9 cellular contexts compared by ENCODE assay signal in genomic region chr10:5944389-5945202, GRCh38. TPM values are rescaled to one million over a fixed set of nuclear protein-coding genes. Genes with fewer than 3 reads are reported as not detected.
DNase-seq lines count a peak whose midpoint lies in the region; ATAC-seq and TF ChIP-seq lines count a peak whose summit lies in the region.
"Had no signal": no experiment of that assay in that cellular context is flagged by ENCODE, and none has a peak within 500 bp of the region (broad histone marks: within the 10 kb centered on the region; RNA-seq: fewer than 3 reads in every experiment).

No MANE protein-coding gene starts in this region.

- CTCF ChIA-PET in MCF 10A (lab: Yijun Ruan, JAX) (interaction anchor here (0.6 to 1.6 kb wide), 5 partner anchors 32 to 500 kb away, joined by 3 to 5 read pairs (median 4); partner anchors contain the start of gene IL15RA), A673 (lab: Charles Lee) (no interaction called here)

- intact Hi-C loops in MCF 10A (cut with micrococcal nuclease) (no loop called here), A673 (cut with micrococcal nuclease; ENCODE audit: unreplicated experiment) (loop anchor here (5.0 kb wide), 2 partner anchors 68 to 143 kb away; partner anchors contain the start of gene RBM17)

- BruUV-seq in MCF 10A (replicated peaks; lab: Mats Ljungman, UMichigan) = TSS peak; percentile 95
- no TSS peak for BruUV-seq in A673 (replicated peaks; lab: Mats Ljungman, UMichigan)

- H3K27me3 Mint-ChIP-seq in MCF 10A (ENCODE audit: insufficient read depth, unreplicated experiment) = no peaks in the 10 kb centered on the region
- H3K27me3 Mint-ChIP-seq in activated T-cell treated with anti-CD3 and anti-CD28 coated beads, Interleukin-2, amount 50 U/mL, for 72 hours (ENCODE audit: low read depth) = no peaks in the 10 kb centered on the region
- H3K27me3 Mint-ChIP-seq: IgD-negative memory B cell had no signal

- no peaks in the 10 kb centered on the region for H3K27me3 ChIP-seq in A673 (replicated peaks; ENCODE audit: insufficient read depth, low read depth, low read length, poor library complexity)

- H3K36me3 ChIP-seq in A673 (ENCODE audit: insufficient read depth, low read length, poor library complexity, severe bottlenecking) = no peaks in the 10 kb centered on the region

- H3K4me3 ChIP-seq in A673 (ENCODE audit: low read depth, low read length, poor library complexity, severe bottlenecking) = no peak overlapping the region

- peak; percentile 97 for DNase-seq in HT1080 (ENCODE audit: low read depth)
- peak; percentile 99 for DNase-seq in MCF 10A (ENCODE audit: unreplicated experiment)
- DNase-seq in kidney glomerular epithelial cell (lab: John Stamatoyannopoulos, UW) = peak; percentile 95
- DNase-seq in A673 (ENCODE audit: low spot score) = no peak
- no peak for DNase-seq in activated T-cell treated with anti-CD3 and anti-CD28 coated beads, Interleukin-2, amount 50 U/mL, for 72 hours

- H3K9me3 Mint-ChIP-seq in MCF 10A (ENCODE audit: unreplicated experiment) = no peaks in the 10 kb centered on the region
- no peaks in the 10 kb centered on the region for H3K9me3 Mint-ChIP-seq in activated T-cell treated with anti-CD3 and anti-CD28 coated beads, Interleukin-2, amount 50 U/mL, for 72 hours
- H3K9me3 Mint-ChIP-seq: IgD-negative memory B cell had no signal

- peak overlapping the region; percentile 72 for H3K4me3 Mint-ChIP-seq in MCF 10A (ENCODE audit: unreplicated experiment)
- no peak overlapping the region for H3K4me3 Mint-ChIP-seq in activated T-cell treated with anti-CD3 and anti-CD28 coated beads, Interleukin-2, amount 50 U/mL, for 72 hours

- POLR2A ChIA-PET in MCF 10A (lab: Yijun Ruan, JAX) (interaction anchor here (0.5 to 3.6 kb wide), 19 partner anchors 10 to 932 kb away, joined by 3 to 33 read pairs (median 4); partner anchors contain the start of genes ANKRD16, FBH1, GDI2 and IL15RA), A673 (lab: Charles Lee; ENCODE audit: low non-redundant PET) (no interaction called here)

- H3K27ac ChIP-seq in temporal lobe (ENCODE audit: low read depth, low read length) (peak overlapping the region; percentile 28), A673 (ENCODE audit: low read depth, low read length, poor library complexity, severe bottlenecking) (no peak overlapping the region)

- H3K4me1 ChIP-seq in A673 (ENCODE audit: insufficient read depth, low read length, poor library complexity, severe bottlenecking) = no peaks in the 10 kb centered on the region

- no peaks in the 10 kb centered on the region for H3K9me3 ChIP-seq in A673 (ENCODE audit: low read depth, low read length, poor library complexity, severe bottlenecking)

- no peaks in the 10 kb centered on the region for H3K36me3 Mint-ChIP-seq in MCF 10A (ENCODE audit: insufficient read depth, unreplicated experiment)
- H3K36me3 Mint-ChIP-seq in activated T-cell treated with anti-CD3 and anti-CD28 coated beads, Interleukin-2, amount 50 U/mL, for 72 hours (ENCODE audit: insufficient read depth in 2 of 2) = no peaks in the 10 kb centered on the region

- H3K27ac Mint-ChIP-seq in MCF 10A (ENCODE audit: low read depth, unreplicated experiment) = peak overlapping the region; percentile 86
- no peak overlapping the region for H3K27ac Mint-ChIP-seq in activated T-cell treated with anti-CD3 and anti-CD28 coated beads, Interleukin-2, amount 50 U/mL, for 72 hours

- TF ChIP-seq CTCF in MCF 10A (IDR thresholded peaks at IDR 0.05; ENCODE audit: unreplicated experiment) (no peak), A673 (conservative IDR thresholded peaks at IDR 0.05; ENCODE audit: low read depth, low read length) (no peak)

- ATAC-seq in GM18868 (IDR thresholded peaks at IDR 0.05; ENCODE audit: unreplicated experiment) (no peak), HG02840 (IDR thresholded peaks at IDR 0.05; ENCODE audit: low FRiP score, unreplicated experiment) (no peak)
- no peak for ATAC-seq in activated T-cell treated with anti-CD3 and anti-CD28 coated beads, Interleukin-2, amount 50 U/mL, for 72 hours (replicated peaks in 1 of 2)

- peaks cover 36% of the 10 kb centered on the region for H3K4me1 Mint-ChIP-seq in MCF 10A (ENCODE audit: insufficient read depth, unreplicated experiment)
- H3K4me1 Mint-ChIP-seq in activated T-cell treated with anti-CD3 and anti-CD28 coated beads, Interleukin-2, amount 50 U/mL, for 72 hours (ENCODE audit: low read depth) = peaks cover 14% of the 10 kb centered on the region

RNA-seq across cellular contexts. Expression of gene IL15RA, which starts 32.7 kb away (rescaled TPM):
- total RNA-seq in HT1080 (2014; rRNA removed; shearing (Covaris generic)) = 14.3 and 22.9 TPM in 2 replicates
- 12.8 and 13.7 TPM in 2 replicates for polyA plus RNA-seq in HT1080 (2015; cell fraction: cytosol; rRNA removed)
- 7.6 and 8.1 TPM in 2 replicates for polyA plus RNA-seq in HT1080 (2015; cell fraction: nucleus; rRNA removed)
- total RNA-seq in MCF 10A (2022) (6.0 and 7.9 TPM in 2 replicates), temporal lobe (under 0.01 TPM), A673 (2021) (1.1 and 1.7 TPM in 2 replicates)
- total RNA-seq in activated T-cell treated with anti-CD3 and anti-CD28 coated beads, Interleukin-2, amount 50 U/mL, for 72 hours = 10 to 100 TPM; 23.7 to 30.0 TPM

RNA-seq across cellular contexts. Expression of gene FBH1, which starts 54.6 kb away (rescaled TPM):
- total RNA-seq in HT1080 (2014; rRNA removed; shearing (Covaris generic)) = 66.5 and 77.0 TPM in 2 replicates
- polyA plus RNA-seq in HT1080 (2015; cell fraction: cytosol; rRNA removed) = 58.4 and 61.8 TPM in 2 replicates
- polyA plus RNA-seq in HT1080 (2015; cell fraction: nucleus; rRNA removed) = 86.4 and 91.6 TPM in 2 replicates
- total RNA-seq in MCF 10A (2022) (61.8 and 70.5 TPM in 2 replicates), temporal lobe (38.8 TPM), A673 (2021) (84.0 and 87.5 TPM in 2 replicates)
- 10 to 100 TPM; 51.0 to 53.6 TPM for total RNA-seq in activated T-cell treated with anti-CD3 and anti-CD28 coated beads, Interleukin-2, amount 50 U/mL, for 72 hours

RNA-seq across cellular contexts. Expression of gene ANKRD16, which starts 54.9 kb away (rescaled TPM):
- total RNA-seq in HT1080 (2014; rRNA removed; shearing (Covaris generic)) = 10.1 and 13.5 TPM in 2 replicates
- polyA plus RNA-seq in HT1080 (2015; cell fraction: cytosol; rRNA removed) = 8.3 and 9.2 TPM in 2 replicates
- 14.6 and 17.8 TPM in 2 replicates for polyA plus RNA-seq in HT1080 (2015; cell fraction: nucleus; rRNA removed)
- 9.9 and 10.6 TPM in 2 replicates for total RNA-seq in MCF 10A (2022)
- total RNA-seq in temporal lobe = 10.8 TPM
- 16.2 and 17.3 TPM in 2 replicates for total RNA-seq in A673 (2021)
- 1 to 10 TPM; 3.9 to 5.8 TPM for total RNA-seq in activated T-cell treated with anti-CD3 and anti-CD28 coated beads, Interleukin-2, amount 50 U/mL, for 72 hours

Comparison
In these comparisons a context has a peak if more than half of its experiments do, and no peak if none do; other contexts are left out.
1. DNase-seq: peak in HT1080 (single experiment), MCF 10A (single experiment) and kidney glomerular epithelial cell (single experiment); none in A673 (single experiment) and activated T-cell treated with anti-CD3 and anti-CD28 coated beads, Interleukin-2, amount 50 U/mL, for 72 hours (0 of 2).